1 cellular context compared by ENCODE assay signal in genomic region chr2:138012082-138012481, GRCh38.
TF ChIP-seq lines count a peak whose summit lies in the region.

No MANE protein-coding gene starts in this region.

TF ChIP-seq in K562, 482 proteins besides CTCF, POLR2A, EP300 and RAD21 (continued from another document and continues in another):
- TF ChIP-seq ARID1B (IDR thresholded peaks at IDR 0.05) (peak; percentile 95), TFE3 (CRISPR knock-in tag; IDR thresholded peaks at IDR 0.05) (no peak), NFYB (IDR thresholded peaks at IDR 0.05; ENCODE audit: extremely low read depth, insufficient read length) (no peak), TCFL5 (CRISPR knock-in tag; conservative IDR thresholded peaks at IDR 0.05) (no peak), DEAF1 (CRISPR knock-in tag; IDR thresholded peaks at IDR 0.05) (no peak), WHSC1 (IDR thresholded peaks at IDR 0.05; ENCODE audit: low read length) (no peak), TSC22D4 (tag; IDR thresholded peaks at IDR 0.05) (no peak), ARID3B (CRISPR knock-in tag; IDR thresholded peaks at IDR 0.05; ENCODE audit: borderline replicate concordance) (no peak), HMBOX1 (IDR thresholded peaks at IDR 0.05) (no peak), DACH1 (IDR thresholded peaks at IDR 0.05; ENCODE audit: partially characterized antibody) (peak; percentile 44), HCFC1 (IDR thresholded peaks at IDR 0.05; ENCODE audit: low read depth, low read length) (no peak), ZNF174 (CRISPR knock-in tag; IDR thresholded peaks at IDR 0.05) (no peak), CBX3 (IDR thresholded peaks at IDR 0.05; ENCODE audit: borderline replicate concordance in 1 of 2, low read length in 2 of 2) (peak in 1 of 2 experiments; percentile 63; a peak in 1 of 3 replicates), GATAD2A (IDR thresholded peaks at IDR 0.05) (no peak), SIX5 (IDR thresholded peaks at IDR 0.05; ENCODE audit: borderline replicate concordance in 1 of 2, insufficient read depth in 1 of 2, low read depth in 1 of 2, low read length in 2 of 2) (no peak), ZNF395 (CRISPR knock-in tag; IDR thresholded peaks at IDR 0.05) (no peak), AFF1 (IDR thresholded peaks at IDR 0.05; ENCODE audit: low read depth in 1 of 2, partially characterized antibody in 2 of 2) (no peak), MCM2 (IDR thresholded peaks at IDR 0.05; ENCODE audit: low read depth) (no peak), SRSF1 (IDR thresholded peaks at IDR 0.05; ENCODE audit: low read depth, low read length) (no peak), NFE2 (IDR thresholded peaks at IDR 0.05; ENCODE audit: low read depth) (no peak), RBM22 (IDR thresholded peaks at IDR 0.05; ENCODE audit: low read depth, low read length, poor library complexity, severe bottlenecking) (no peak), ZKSCAN1 (IDR thresholded peaks at IDR 0.05; ENCODE audit: low read depth, low read length) (no peak), ZNF253 (CRISPR knock-in tag; conservative IDR thresholded peaks at IDR 0.05) (no peak), RB1 (IDR thresholded peaks at IDR 0.05; ENCODE audit: low read depth) (no peak), MLLT1 (IDR thresholded peaks at IDR 0.05) (no peak), CREBBP (IDR thresholded peaks at IDR 0.05; ENCODE audit: low read depth, low read length) (no peak), ZNF121 (CRISPR knock-in tag; conservative IDR thresholded peaks at IDR 0.05) (no peak), GTF3C2 (IDR thresholded peaks at IDR 0.05; ENCODE audit: borderline replicate concordance, extremely low read depth, insufficient read length) (no peak), GMEB1 (CRISPR knock-in tag; IDR thresholded peaks at IDR 0.05) (no peak), PATZ1 (CRISPR knock-in tag; IDR thresholded peaks at IDR 0.05; ENCODE audit: borderline replicate concordance) (no peak), NELFE (IDR thresholded peaks at IDR 0.05; ENCODE audit: insufficient read depth, insufficient read length) (no peak)
